Comparison of ENCODE assay signal across 26 cellular contexts in genomic region chr21:26512664-26513063, GRCh38.
"Had no signal": no experiment of that assay in that cellular context is flagged by ENCODE, and none has a peak within 500 bp of the region (broad histone marks: within the 10 kb centered on the region; RNA-seq: fewer than 3 reads in every experiment).

No MANE protein-coding gene starts in this region.

- H3K9me3 ChIP-seq: colonic mucosa, lower lobe of right lung, neutrophil, right lobe of liver, suprapubic skin, thyroid gland had no signal

- H3K4me3 ChIP-seq: colonic mucosa, gastroesophageal sphincter, lower lobe of right lung, right lobe of liver, suprapubic skin, thyroid gland had no signal

- H2AFZ ChIP-seq: parathyroid adenoma had no signal

- FAIRE-seq: small intestine had no signal

- H3K4me1 ChIP-seq: colonic mucosa, gastroesophageal sphincter, lower lobe of right lung, parathyroid adenoma, right lobe of liver, thyroid gland had no signal

- H3K27me3 ChIP-seq: colonic mucosa, foreskin keratinocyte, gastroesophageal sphincter, neutrophil, right lobe of liver, suprapubic skin, thyroid gland had no signal

- H3K79me2 ChIP-seq: parathyroid adenoma had no signal

- DNase-seq: colonic mucosa; effector CD8-positive, alpha-beta T cell; endodermal cell; hypothalamus; left ventricle myocardium superior; lower lobe of right lung; natural killer cell; right lobe of liver; small intestine; stimulated activated CD4-positive, alpha-beta T cell treated with anti-CD3 and anti-CD28 coated beads, Interleukin-1b, Interleukin-23, amount 100 ng/mL, for 48 hours; stimulated activated CD4-positive, alpha-beta T cell treated with anti-CD3 and anti-CD28 coated beads, Interleukin-4, amount 100 ng/mL, for 1 hour; stimulated activated CD8-positive, alpha-beta memory T cell treated with anti-CD3 and anti-CD28 coated beads, Interleukin-4, amount 100 ng/mL, for 48 hours; stimulated activated naive CD4-positive, alpha-beta T cell; stimulated activated naive CD8-positive, alpha-beta T cell treated with anti-CD3 and anti-CD28 coated beads, Interleukin-15, amount 100 ng/mL, for 72 hours; thyroid gland; trophoblast cell had no signal

- H3K36me3 ChIP-seq: colonic mucosa, gastroesophageal sphincter, lower lobe of right lung, neutrophil, right lobe of liver, suprapubic skin, thyroid gland had no signal

- H3K27ac Mint-ChIP-seq: dendritic cell treated with granulocyte-macrophage colony-stimulating factor and Interleukin-4, amounts not matched to agents 40 ng/mL and 50 ng/mL, for 4 days; memory B cell; natural killer cell; progenitor cell of endocrine pancreas; stimulated activated naive CD8-positive, alpha-beta T cell treated with anti-CD3 and anti-CD28 coated beads, Interleukin-15, amount 100 ng/mL, for 72 hours had no signal

- H3K27ac ChIP-seq: colonic mucosa, epithelial cell of prostate, foreskin keratinocyte, gastroesophageal sphincter, lower lobe of right lung, neutrophil, parathyroid adenoma, right lobe of liver, suprapubic skin, thyroid gland had no signal

- ATAC-seq: esophagus mucosa; gastroesophageal sphincter; left ventricle myocardium superior; lower lobe of right lung; natural killer cell; right lobe of liver; stimulated activated naive CD8-positive, alpha-beta T cell treated with anti-CD3 and anti-CD28 coated beads, Interleukin-15, amount 100 ng/mL, for 72 hours had no signal

- H3K9me3 Mint-ChIP-seq: dendritic cell treated with granulocyte-macrophage colony-stimulating factor and Interleukin-4, amounts not matched to agents 40 ng/mL and 50 ng/mL, for 4 days; stimulated activated naive CD8-positive, alpha-beta T cell treated with anti-CD3 and anti-CD28 coated beads, Interleukin-15, amount 100 ng/mL, for 72 hours had no signal

- H3K4me3 Mint-ChIP-seq: dendritic cell treated with granulocyte-macrophage colony-stimulating factor and Interleukin-4, amounts not matched to agents 40 ng/mL and 50 ng/mL, for 4 days; endodermal cell; memory B cell; natural killer cell; stimulated activated naive CD8-positive, alpha-beta T cell treated with anti-CD3 and anti-CD28 coated beads, Interleukin-15, amount 100 ng/mL, for 72 hours had no signal

- H3K27me3 Mint-ChIP-seq: dendritic cell treated with granulocyte-macrophage colony-stimulating factor and Interleukin-4, amounts not matched to agents 40 ng/mL and 50 ng/mL, for 4 days; memory B cell; progenitor cell of endocrine pancreas; stimulated activated naive CD8-positive, alpha-beta T cell treated with anti-CD3 and anti-CD28 coated beads, Interleukin-15, amount 100 ng/mL, for 72 hours had no signal

- H3K9ac ChIP-seq: parathyroid adenoma had no signal

- H3K36me3 Mint-ChIP-seq: memory B cell, natural killer cell had no signal

- H3K4me1 Mint-ChIP-seq: memory B cell; natural killer cell; stimulated activated naive CD8-positive, alpha-beta T cell treated with anti-CD3 and anti-CD28 coated beads, Interleukin-15, amount 100 ng/mL, for 72 hours had no signal
